Comparison of ENCODE assay signal across 8 cellular contexts in genomic region chr6:52263709-52264320, GRCh38. TPM values are rescaled to one million over a fixed set of nuclear protein-coding genes. Genes with fewer than 3 reads are reported as not detected.
A peak's percentile ranks its signal among the peaks of the same experiment; 100 is the strongest.
DNase-seq lines count a peak whose midpoint lies in the region; ATAC-seq and TF ChIP-seq lines count a peak whose summit lies in the region.

No MANE protein-coding gene starts in this region.

- DNase-seq in DMS 273 (lab: John Stamatoyannopoulos, UW; ENCODE audit: unreplicated experiment) (peak; percentile 74), HUDEP-2 (lab: John Stamatoyannopoulos, UW; ENCODE audit: unreplicated experiment in 76 of 76) (peak in 68 of 76 experiments; percentile 6 to 78 (median 48)), SK-N-DZ (ENCODE audit: low spot score) (peak; percentile 56), head of caudate nucleus (peak; percentile 18 to 88 (median 72)), renal cortical epithelial cell (ENCODE audit: low read depth) (peak; percentile 56), omental fat pad (ENCODE audit: low spot score) (no peak)
- peak; percentile 77 for DNase-seq in activated naive CD4-positive, alpha-beta T cell treated with Interleukin-2 at 50 U/mL for 16 hours

- no peak for TF ChIP-seq CTCF in omental fat pad (IDR thresholded peaks at IDR 0.05)

- ATAC-seq in GM19468 (IDR thresholded peaks at IDR 0.05; ENCODE audit: extremely low read depth, unreplicated experiment) = peak; percentile 47
- no peak for ATAC-seq in omental fat pad (ENCODE audit: low FRiP score)

- intact Hi-C loops in head of caudate nucleus (cut with DNase I) = no loop called here

RNA-seq across cellular contexts. Expression of gene IL17F, which starts 19.5 kb away (rescaled TPM):
- not detected in 2 replicates for polyA plus RNA-seq in SK-N-DZ (2014; cell fraction: cytosol; rRNA removed)
- polyA plus RNA-seq in SK-N-DZ (2014; cell fraction: nucleus; rRNA removed) = not detected in 2 replicates
- total RNA-seq in renal cortical epithelial cell = not detected in 2 replicates
- not detected for total RNA-seq in omental fat pad

RNA-seq across cellular contexts. Expression of gene MCM3, which starts 20.7 kb away (rescaled TPM):
- polyA plus RNA-seq in SK-N-DZ (2014; cell fraction: cytosol; rRNA removed) = 370 and 414 TPM in 2 replicates
- 408 TPM in 2 replicates for polyA plus RNA-seq in SK-N-DZ (2014; cell fraction: nucleus; rRNA removed)
- total RNA-seq in renal cortical epithelial cell = 42.2 and 48.6 TPM in 2 replicates
- total RNA-seq in omental fat pad = 10 to 100 TPM; 24.8 to 43.0 (median 32.3) TPM
